22 cellular contexts compared by ENCODE assay signal in the genomic region with DNA sequence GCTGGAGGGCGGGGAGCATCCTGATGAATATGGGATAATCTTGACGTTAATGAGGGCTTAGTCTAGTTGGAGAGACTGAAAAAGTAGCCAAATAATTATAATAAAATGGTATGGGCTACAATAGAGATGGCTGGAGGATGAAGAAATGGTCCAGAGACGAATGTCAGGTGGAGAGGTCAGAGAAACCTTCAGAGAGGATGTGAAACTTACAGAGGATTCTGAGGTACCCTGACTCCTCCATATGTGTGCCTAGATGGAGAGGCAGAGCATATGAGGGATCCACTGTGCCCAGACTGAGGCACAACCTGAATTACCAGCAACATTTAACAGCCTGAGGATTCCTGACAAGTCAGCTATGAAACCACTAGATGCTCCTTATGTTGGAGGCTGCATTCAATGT.
DNase-seq lines count a peak whose midpoint lies in the region; ATAC-seq and TF ChIP-seq lines count a peak whose summit lies in the region.
"Had no signal": no experiment of that assay in that cellular context is flagged by ENCODE, and none has a peak within 500 bp of the region (broad histone marks: within the 10 kb centered on the region; RNA-seq: fewer than 3 reads in every experiment).

No MANE protein-coding gene starts in this region.

- no peak for TF ChIP-seq POLR2A in IMR-90 (IDR thresholded peaks at IDR 0.05; ENCODE audit: low read depth, low read length)

- no peaks in the 10 kb centered on the region for H3K9me2 ChIP-seq in hepatocyte (replicated peaks; ENCODE audit: insufficient read depth)

- H3K18ac ChIP-seq in IMR-90 (ENCODE audit: low read depth, low read length) = peak overlapping the region; percentile 33; the same call in 1 of the 2 replicates

- in situ Hi-C loops in IMR-90 (cut with MboI; ENCODE audit: low sequenced_read_pairs) = loop anchor here (10.0 kb wide), 1 partner anchor 374 kb away; no protein-coding TSS in a partner anchor

- no peaks in the 10 kb centered on the region for H3K9me3 Mint-ChIP-seq in stimulated activated memory B cell treated with anti-CD40 and anti-IgM and Interleukin-4, amounts not matched to agents 10 μg/mL and 1 μg/mL and 100 μg/mL, for 72 hours
- H3K9me3 Mint-ChIP-seq: CD4-positive, alpha-beta T cell had no signal

- H3K9me1 ChIP-seq in IMR-90 (ENCODE audit: insufficient read depth, low read length) = peaks cover 7% of the 10 kb centered on the region; the same call in 1 of the 2 replicates

- H3K36me3 Mint-ChIP-seq in stimulated activated memory B cell treated with anti-CD40 and anti-IgM and Interleukin-4, amounts not matched to agents 10 μg/mL and 1 μg/mL and 100 μg/mL, for 72 hours = no peaks in the 10 kb centered on the region

- WGBS in IMR-90 (ENCODE audit: extremely low coverage in 2 of 2, insufficient read length in 1 of 2), 2 experiments = 70% methylated on average over 2 of the region's 3 CpGs; no CpG with 5 or more reads in 1 of the 2 experiments
- WGBS in hepatocyte (ENCODE audit: low lambda C conversion rate, missing lambda C conversion rate) = 92% methylated on average over 3 of the region's 3 CpGs

- H3K4me1 ChIP-seq in IMR-90 (ENCODE audit: control insufficient read depth, insufficient read depth, low read length) (peaks cover 8% of the 10 kb centered on the region), hepatocyte (ENCODE audit: insufficient read depth) (peaks cover 20% of the 10 kb centered on the region)
- H3K4me1 ChIP-seq: BLaER1 treated with 17β-estradiol and CSF1 and Interleukin-3, amounts not matched to agents 10 nM and 100 nM; Peyer's patch had no signal

- H3K4me3 ChIP-seq in IMR-90 (ENCODE audit: insufficient read depth, low read depth, low read length) (no peak overlapping the region), hepatocyte (no peak overlapping the region)
- H3K4me3 ChIP-seq: BLaER1 treated with 17β-estradiol and CSF1 and Interleukin-3, amounts not matched to agents 10 nM and 100 nM; MG63; Peyer's patch had no signal

- BruUV-seq in IMR-90 (replicated peaks; lab: Mats Ljungman, UMichigan) = no TSS peak

- H2BK120ac ChIP-seq in IMR-90 (ENCODE audit: low read depth, low read length) = peak overlapping the region; percentile 34; the same call in 1 of the 2 replicates

- H2AK9ac ChIP-seq in IMR-90 (replicated peaks; ENCODE audit: low read depth, low read length, poor library complexity) = no peak overlapping the region

- H4K8ac ChIP-seq in IMR-90 (ENCODE audit: low read depth in 2 of 2, low read length in 2 of 2) = peak overlapping the region in 1 of 2 experiments; percentile 39; a peak in 1 of 4 replicates

- no peaks in the 10 kb centered on the region for H3K9me3 ChIP-seq in IMR-90 (ENCODE audit: control insufficient read depth, insufficient read depth, low read length)
- H3K9me3 ChIP-seq in hepatocyte (ENCODE audit: low read depth) = no peaks in the 10 kb centered on the region
- H3K9me3 ChIP-seq: Peyer's patch had no signal

- peak overlapping the region; percentile 70 for H3K4ac ChIP-seq in IMR-90 (ENCODE audit: low read depth, low read length)

- no peak overlapping the region for H3K23ac ChIP-seq in IMR-90 (ENCODE audit: low read depth, low read length)

- H3K56ac ChIP-seq in IMR-90 (ENCODE audit: extremely low read depth, insufficient read depth, low read length) = no peak overlapping the region

- no peaks in the 10 kb centered on the region for H3K4me1 Mint-ChIP-seq in stimulated activated memory B cell treated with anti-CD40 and anti-IgM and Interleukin-4, amounts not matched to agents 10 μg/mL and 1 μg/mL and 100 μg/mL, for 72 hours

- TF ChIP-seq RAD21 in IMR-90 (IDR thresholded peaks at IDR 0.05; ENCODE audit: low read length) = no peak

- no peak overlapping the region; the same call in 1 of the 2 replicates for H3K4me2 ChIP-seq in IMR-90 (ENCODE audit: low read depth, low read length)
- H3K4me2 ChIP-seq in hepatocyte = peak overlapping the region; percentile 44
- H3K4me2 ChIP-seq: BLaER1 treated with 17β-estradiol and CSF1 and Interleukin-3, amounts not matched to agents 10 nM and 100 nM had no signal

- H3K36me3 ChIP-seq in IMR-90 (ENCODE audit: control insufficient read depth, insufficient read depth, low read length) (no peaks in the 10 kb centered on the region), hepatocyte (replicated peaks; ENCODE audit: insufficient read depth, low read depth) (no peaks in the 10 kb centered on the region)
- H3K36me3 ChIP-seq: BLaER1 treated with 17β-estradiol and CSF1 and Interleukin-3, amounts not matched to agents 10 nM and 100 nM; MG63; Peyer's patch had no signal

- 0 out of 2 replicates have a peak overlapping the region, but pooled peaks have one; percentile 45 for H2AK5ac ChIP-seq in IMR-90 (ENCODE audit: low read depth, low read length)

- H4K5ac ChIP-seq in IMR-90 (ENCODE audit: low read depth, low read length) = peak overlapping the region; percentile 57

- DNase-seq in IMR-90 (no peak), hepatocyte (ENCODE audit: low spot score) (no peak), NCI-H2081 (lab: John Stamatoyannopoulos, UW) (no peak), NCI-H146 treated with DMSO at 0.1 percent for 48 hours (lab: John Stamatoyannopoulos, UW; ENCODE audit: unreplicated experiment) (no peak)
- DNase-seq: AML-193; CD4-positive, alpha-beta T cell; DMS53; KG1; MG63; NCI-H1105 treated with DMSO at 0.1 percent for 48 hours; NCI-H1694; NCI-H2029 treated with DMSO at 0.1 percent for 48 hours; NCI-H2227 treated with DMSO at 0.1 percent for 48 hours; NCI-H526 treated with DMSO at 0.1 percent for 48 hours; OCI-M1; Peyer's patch; SIG-M5 had no signal

- H3K14ac ChIP-seq in IMR-90 (replicated peaks; ENCODE audit: low read depth, low read length) = no peak overlapping the region; the same call in 1 of the 2 replicates

- H3K27me3 ChIP-seq in IMR-90 (ENCODE audit: control insufficient read depth, insufficient read depth, low read length) (no peaks in the 10 kb centered on the region), hepatocyte (no peaks in the 10 kb centered on the region)
- H3K27me3 ChIP-seq: BLaER1 treated with 17β-estradiol and CSF1 and Interleukin-3, amounts not matched to agents 10 nM and 100 nM; MG63; Peyer's patch had no signal

- TF ChIP-seq CTCF in IMR-90 (conservative IDR thresholded peaks at IDR 0.05; ENCODE audit: low read depth, low read length) (no peak), hepatocyte (IDR thresholded peaks at IDR 0.05; ENCODE audit: poor library complexity) (no peak)

- no peak overlapping the region for H2BK5ac ChIP-seq in IMR-90 (ENCODE audit: low read depth, low read length, poor library complexity, severe bottlenecking)

- peak overlapping the region; percentile 23; the same call in 1 of the 2 replicates for H4K91ac ChIP-seq in IMR-90 (ENCODE audit: insufficient read depth, low read depth, low read length)

- no peaks in the 10 kb centered on the region for H3K79me2 ChIP-seq in hepatocyte

- H3K27me3 Mint-ChIP-seq in stimulated activated memory B cell treated with anti-CD40 and anti-IgM and Interleukin-4, amounts not matched to agents 10 μg/mL and 1 μg/mL and 100 μg/mL, for 72 hours = peaks cover 17% of the 10 kb centered on the region

- no peaks in the 10 kb centered on the region for H3K79me1 ChIP-seq in IMR-90 (ENCODE audit: low read depth in 1 of 2, low read length in 2 of 2)

- POLR2A ChIA-PET in IMR-90 (lab: Charles Lee; ENCODE audit: unreplicated experiment) = no interaction called here

- intact Hi-C loops in IMR-90 (cut with micrococcal nuclease) = no loop called here

- H3K27ac ChIP-seq in IMR-90 (ENCODE audit: insufficient read depth, low read length) (peak overlapping the region; percentile 62; the same call in 1 of the 2 replicates), hepatocyte (peak overlapping the region; percentile 53)
- H3K27ac ChIP-seq: BLaER1 treated with 17β-estradiol and CSF1 and Interleukin-3, amounts not matched to agents 10 nM and 100 nM; Peyer's patch had no signal

- H3K9ac ChIP-seq in IMR-90 (ENCODE audit: low read depth, low read length) = no peak overlapping the region; the same call in 1 of the 2 replicates
- H3K9ac ChIP-seq: BLaER1 treated with 17β-estradiol and CSF1 and Interleukin-3, amounts not matched to agents 10 nM and 100 nM had no signal

- dilution Hi-C loops in IMR-90 (cut with HindIII; ENCODE audit: low sequenced_read_pairs, unreplicated experiment) = no loop called here

- H4K20me1 ChIP-seq in IMR-90 (ENCODE audit: insufficient read depth, low read length) (no peaks in the 10 kb centered on the region), hepatocyte (ENCODE audit: insufficient read depth, poor library complexity, severe bottlenecking) (no peaks in the 10 kb centered on the region)
- H4K20me1 ChIP-seq: BLaER1 treated with 17β-estradiol and CSF1 and Interleukin-3, amounts not matched to agents 10 nM and 100 nM had no signal

- no peak overlapping the region; the same call in 2 of the 3 replicates for H2BK15ac ChIP-seq in IMR-90 (ENCODE audit: low read depth, low read length)

- H2BK20ac ChIP-seq in IMR-90 (ENCODE audit: low read depth, low read length) = peak overlapping the region; percentile 65; the same call in 1 of the 2 replicates

- H2AFZ ChIP-seq in IMR-90 (replicated peaks; ENCODE audit: low read length, poor library complexity) = no peak overlapping the region
- no peak overlapping the region for H2AFZ ChIP-seq in hepatocyte

- no peak overlapping the region for H3K4me3 Mint-ChIP-seq in stimulated activated memory B cell treated with anti-CD40 and anti-IgM and Interleukin-4, amounts not matched to agents 10 μg/mL and 1 μg/mL and 100 μg/mL, for 72 hours
- H3K4me3 Mint-ChIP-seq: CD4-positive, alpha-beta T cell had no signal

- CTCF ChIA-PET in IMR-90 (lab: Yijun Ruan, JAX) = interaction anchor here (0.6 to 1.1 kb wide), 2 partner anchors 10 to 452 kb away, joined by 4 read pairs; no protein-coding TSS in a partner anchor

- ATAC-seq in GM18868 (IDR thresholded peaks at IDR 0.05; ENCODE audit: unreplicated experiment) (peak; percentile 60), IMR-90 (ENCODE audit: low read depth) (no peak; the same call in 1 of the 2 replicates), GM21381 (IDR thresholded peaks at IDR 0.05; ENCODE audit: unreplicated experiment) (no peak)
- ATAC-seq in stimulated activated memory B cell treated with anti-CD40 and anti-IgM and Interleukin-4, amounts not matched to agents 10 μg/mL and 1 μg/mL and 100 μg/mL, for 72 hours = peak; percentile 27
- ATAC-seq: HCT116 had no signal

- H3K27ac Mint-ChIP-seq in stimulated activated memory B cell treated with anti-CD40 and anti-IgM and Interleukin-4, amounts not matched to agents 10 μg/mL and 1 μg/mL and 100 μg/mL, for 72 hours = no peak overlapping the region
- H3K27ac Mint-ChIP-seq: CD4-positive, alpha-beta T cell had no signal

TF ChIP-seq in IMR-90, 13 proteins besides CTCF, POLR2A, EP300 and RAD21:
- TF ChIP-seq RCOR1 (IDR thresholded peaks at IDR 0.05; ENCODE audit: insufficient replicate concordance, low read length) = no peak
- TF ChIP-seq MAZ (IDR thresholded peaks at IDR 0.05; ENCODE audit: borderline replicate concordance, low read depth, low read length) = no peak
- no peak for TF ChIP-seq MAFK (IDR thresholded peaks at IDR 0.05; ENCODE audit: low read depth, low read length)
- no peak for TF ChIP-seq CHD1 (IDR thresholded peaks at IDR 0.05; ENCODE audit: low read depth, low read length)
- no peak for TF ChIP-seq RFX5 (IDR thresholded peaks at IDR 0.05; ENCODE audit: low read depth, low read length)

Comparison
In these comparisons a context has a peak if more than half of its experiments do, and no peak if none do; other contexts are left out.
1. ATAC-seq: peak in GM18868 (single experiment) and stimulated activated memory B cell treated with anti-CD40 and anti-IgM and Interleukin-4, amounts not matched to agents 10 μg/mL and 1 μg/mL and 100 μg/mL, for 72 hours (single experiment); none in IMR-90 (single experiment) and GM21381 (single experiment).